ENCODE assay signal across 31 cellular contexts in genomic region chr7:15505761-15506160, GRCh38. TPM values are rescaled to one million over a fixed set of nuclear protein-coding genes. Genes with fewer than 3 reads are reported as not detected.
"Had no signal": no experiment of that assay in that cellular context is flagged by ENCODE, and none has a peak within 500 bp of the region (broad histone marks: within the 10 kb centered on the region; RNA-seq: fewer than 3 reads in every experiment).

No MANE protein-coding gene starts in this region.

- H3K9me3 Mint-ChIP-seq: activated CD4-positive, alpha-beta T cell treated with anti-CD3 and anti-CD28 coated beads, Interleukin-2, amount 10 ng/mL, durations not matched to agents 24 days and 14 days; activated T-cell treated with anti-CD3 and anti-CD28 coated beads, Interleukin-2, amount 50 U/mL, for 24 hours; activated T-helper 1 cell treated with anti-CD3 and anti-CD28 coated beads, Interleukin-12 subunit alpha, Interleukin-12 subunit beta, Interleukin-2, Interleukin-4 antibody, amounts not matched to agents 30 ng/mL and 10 ng/mL and 1 ng/mL, durations not matched to agents 14 hours and 24 hours and 36 hours; WTC11 had no signal

- H3K27me3 Mint-ChIP-seq: activated CD4-positive, alpha-beta T cell treated with anti-CD3 and anti-CD28 coated beads, Interleukin-2, amount 10 ng/mL, durations not matched to agents 24 days and 14 days; activated CD8-positive, alpha-beta memory T cell treated with anti-CD3 and anti-CD28 coated beads, Interleukin-2, amount 10 ng/mL, durations not matched to agents 7 days and 5 days; activated naive CD4-positive, alpha-beta T cell treated with anti-CD3 and anti-CD28 coated beads, Interleukin-2, amount 50 U/mL, for 24 hours; activated naive CD8-positive, alpha-beta T cell treated with anti-CD3 and anti-CD28 coated beads, Interleukin-2, amount 50 U/mL, for 24 hours; activated T-cell treated with anti-CD3 and anti-CD28 coated beads, Interleukin-2, amount 50 U/mL, for 24 hours had no signal

- H3K27ac Mint-ChIP-seq: activated CD4-positive, alpha-beta T cell treated with anti-CD3 and anti-CD28 coated beads, Interleukin-2, amount 10 ng/mL, durations not matched to agents 24 days and 14 days; activated CD8-positive, alpha-beta memory T cell treated with anti-CD3 and anti-CD28 coated beads, Interleukin-2, amount 10 ng/mL, durations not matched to agents 7 days and 5 days; activated naive CD4-positive, alpha-beta T cell treated with anti-CD3 and anti-CD28 coated beads, Interleukin-2, amount 50 U/mL, for 24 hours; activated naive CD8-positive, alpha-beta T cell treated with anti-CD3 and anti-CD28 coated beads, Interleukin-2, amount 50 U/mL, for 24 hours; activated T-cell treated with anti-CD3 and anti-CD28 coated beads, Interleukin-2, amount 50 U/mL, for 24 hours; activated T-helper 1 cell treated with anti-CD3 and anti-CD28 coated beads, Interleukin-12 subunit alpha, Interleukin-12 subunit beta, Interleukin-2, Interleukin-4 antibody, amounts not matched to agents 30 ng/mL and 10 ng/mL and 1 ng/mL, durations not matched to agents 14 hours and 24 hours and 36 hours; T-helper 1 cell treated with Interleukin-12 subunit alpha and Interleukin-12 subunit beta and Interleukin-4 antibody, amounts not matched to agents 30 μg/mL and 1 μg/mL, for 36 hours; WTC11 had no signal

- FAIRE-seq: bronchial epithelial cell had no signal

- H3K9me3 ChIP-seq: ascending aorta, body of pancreas, SJCRH30 had no signal

- H3K36me3 ChIP-seq: ascending aorta, SJCRH30 had no signal

- H3K4me1 ChIP-seq: ascending aorta, body of pancreas, SJCRH30 had no signal

- H3K4me1 Mint-ChIP-seq: activated CD4-positive, alpha-beta T cell treated with anti-CD3 and anti-CD28 coated beads, Interleukin-2, amount 10 ng/mL, durations not matched to agents 24 days and 14 days; activated CD8-positive, alpha-beta memory T cell treated with anti-CD3 and anti-CD28 coated beads, Interleukin-2, amount 10 ng/mL, durations not matched to agents 7 days and 5 days; activated naive CD4-positive, alpha-beta T cell treated with anti-CD3 and anti-CD28 coated beads, Interleukin-2, amount 50 U/mL, for 24 hours; activated naive CD8-positive, alpha-beta T cell treated with anti-CD3 and anti-CD28 coated beads, Interleukin-2, amount 50 U/mL, for 24 hours had no signal

- H3K4me3 ChIP-seq: ascending aorta, body of pancreas, SJCRH30 had no signal

- ATAC-seq: activated CD8-positive, alpha-beta memory T cell treated with anti-CD3 and anti-CD28 coated beads, Interleukin-2, amount 10 ng/mL, durations not matched to agents 7 days and 5 days; activated naive CD8-positive, alpha-beta T cell treated with anti-CD3 and anti-CD28 coated beads, Interleukin-2, amount 50 U/mL, for 24 hours; body of pancreas; Panc1; WTC11 had no signal

- H3K27me3 ChIP-seq: ascending aorta, body of pancreas, SJCRH30 had no signal

- H3K36me3 Mint-ChIP-seq: activated CD8-positive, alpha-beta memory T cell treated with anti-CD3 and anti-CD28 coated beads, Interleukin-2, amount 10 ng/mL, durations not matched to agents 7 days and 5 days; activated naive CD4-positive, alpha-beta T cell treated with anti-CD3 and anti-CD28 coated beads, Interleukin-2, amount 50 U/mL, for 24 hours; WTC11 had no signal

- H3K4me3 Mint-ChIP-seq: activated CD4-positive, alpha-beta T cell treated with anti-CD3 and anti-CD28 coated beads, Interleukin-2, amount 10 ng/mL, durations not matched to agents 24 days and 14 days; activated CD8-positive, alpha-beta memory T cell treated with anti-CD3 and anti-CD28 coated beads, Interleukin-2, amount 10 ng/mL, durations not matched to agents 7 days and 5 days; activated naive CD4-positive, alpha-beta T cell treated with anti-CD3 and anti-CD28 coated beads, Interleukin-2, amount 50 U/mL, for 24 hours; activated naive CD8-positive, alpha-beta T cell treated with anti-CD3 and anti-CD28 coated beads, Interleukin-2, amount 50 U/mL, for 24 hours; activated T-cell treated with anti-CD3 and anti-CD28 coated beads, Interleukin-2, amount 50 U/mL, for 24 hours; activated T-helper 1 cell treated with anti-CD3 and anti-CD28 coated beads, Interleukin-12 subunit alpha, Interleukin-12 subunit beta, Interleukin-2, Interleukin-4 antibody, amounts not matched to agents 30 ng/mL and 10 ng/mL and 1 ng/mL, durations not matched to agents 14 hours and 24 hours and 36 hours; T-helper 1 cell treated with Interleukin-12 subunit alpha and Interleukin-12 subunit beta and Interleukin-4 antibody, amounts not matched to agents 30 μg/mL and 1 μg/mL, for 36 hours; WTC11 had no signal

- H3K27ac ChIP-seq: ascending aorta, body of pancreas, RWPE1, SJCRH30 had no signal

- DNase-seq: activated CD4-positive, alpha-beta T cell treated with anti-CD3 and anti-CD28 coated beads, Interleukin-2, amount 10 ng/mL, durations not matched to agents 24 days and 14 days; activated CD4-positive, alpha-beta T cell treated with anti-CD3 and anti-CD28 coated beads, Interleukin-2, amount 50 U/mL, for 48 hours; activated CD4-positive, CD25-positive, alpha-beta regulatory T cell treated with anti-CD3 and anti-CD28 coated beads, Interleukin-2, amount 50 U/mL, for 72 hours; activated CD8-positive, alpha-beta memory T cell treated with anti-CD3 and anti-CD28 coated beads, Interleukin-2, amount 10 ng/mL, durations not matched to agents 7 days and 5 days; activated effector memory CD4-positive, alpha-beta T cell treated with Interleukin-2 at 50 U/mL for 16 hours; activated naive CD4-positive, alpha-beta T cell; activated naive CD8-positive, alpha-beta T cell treated with anti-CD3 and anti-CD28 coated beads, Interleukin-2, amount 50 U/mL, for 24 hours; activated T-cell treated with anti-CD3 and anti-CD28 coated beads, Interleukin-2, amount 50 U/mL, for 24 hours; amniotic stem cell; body of pancreas; central memory CD4-positive, alpha-beta T cell; Karpas-422; NCI-H1417 treated with DMSO at 0.1 percent for 48 hours; NCI-H1694; NCI-H2029; NCI-H2227 treated with DMSO at 0.1 percent for 48 hours; NCI-H446 treated with DMSO at 0.1 percent for 48 hours; NCI-H524 treated with DMSO at 0.1 percent for 48 hours; NCI-H774; NK-92 treated with Interleukin-12 subunit alpha and Interleukin-12 subunit beta, amount 100 ng/mL, for 24 hours; OCI-M1; Right ventricle myocardium superior; SJCRH30 had no signal

RNA-seq across cellular contexts. Expression of gene AGMO, which starts 56.1 kb away (rescaled TPM):
- total RNA-seq: activated CD4-positive, alpha-beta T cell treated with anti-CD3 and anti-CD28 coated beads, Interleukin-2, amount 10 ng/mL, durations not matched to agents 24 days and 14 days; activated CD8-positive, alpha-beta memory T cell treated with anti-CD3 and anti-CD28 coated beads, Interleukin-2, amount 10 ng/mL, durations not matched to agents 7 days and 5 days; activated T-helper 1 cell treated with anti-CD3 and anti-CD28 coated beads, Interleukin-12 subunit alpha, Interleukin-12 subunit beta, Interleukin-2, Interleukin-4 antibody, amounts not matched to agents 30 ng/mL and 10 ng/mL and 1 ng/mL, durations not matched to agents 14 hours and 24 hours and 36 hours; ascending aorta had no signal
